1 cellular context compared by ENCODE assay signal in genomic region chr17:65323055-65323454, GRCh38.
TF ChIP-seq lines count a peak whose summit lies in the region.

No MANE protein-coding gene starts in this region.

TF ChIP-seq in K562, 482 proteins besides CTCF, POLR2A, EP300 and RAD21 (continued from another document):
- TF ChIP-seq ZNF143 (CRISPR knock-in tag; IDR thresholded peaks at IDR 0.05) (peak; percentile 69), HCFC1 (IDR thresholded peaks at IDR 0.05; ENCODE audit: low read depth, low read length) (peak; percentile 79), EGR1 (conservative IDR thresholded peaks at IDR 0.05) (no peak)
